ENCODE assay signal across 8 cellular contexts in the genomic region with DNA sequence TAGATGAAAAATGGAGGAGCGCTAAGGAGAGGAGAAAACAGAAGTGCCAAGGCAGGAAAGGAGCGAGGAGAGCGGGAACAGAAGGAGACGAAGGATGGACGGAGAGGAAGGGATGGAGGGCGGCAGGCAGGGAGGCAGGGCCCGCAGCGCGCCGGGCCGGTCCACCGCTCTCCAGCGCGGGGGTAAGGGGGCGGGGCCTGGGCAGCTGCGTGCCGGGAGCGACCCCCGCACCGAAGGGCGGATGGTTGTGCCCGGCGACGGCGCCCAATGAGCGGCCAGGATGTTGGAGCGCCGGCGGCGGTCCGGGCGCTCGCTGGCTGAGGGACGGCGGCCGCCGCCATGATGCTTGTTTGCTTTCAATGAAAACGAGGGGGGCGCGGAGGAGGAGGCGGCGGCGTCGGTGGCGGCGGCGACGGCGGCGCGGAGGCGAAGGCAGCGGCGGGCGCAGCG. TPM values are rescaled to one million over a fixed set of nuclear protein-coding genes. Genes with fewer than 3 reads are reported as not detected.
DNase-seq lines count a peak whose midpoint lies in the region; ATAC-seq and TF ChIP-seq lines count a peak whose summit lies in the region.

Gene CNOT6, plus strand, starts transcription at position 320 of the 450 bp plus-strand sequence. CDS start 34,898 bp downstream, outside the sequence.

- peak within 1 kb of the TSS; percentile 67 for H2AFZ ChIP-seq in KMS-11 (ENCODE audit: low read depth)

- TF ChIP-seq EP300 in esophagus muscularis mucosa (IDR thresholded peaks at IDR 0.05), result no peak

- no peaks in the 10 kb centered on the region for H3K9me3 ChIP-seq in Peyer's patch
- H3K9me3 ChIP-seq in esophagus muscularis mucosa, result no peaks in the 10 kb centered on the region
- no peaks in the 10 kb centered on the region for H3K9me3 ChIP-seq in muscle layer of duodenum (ENCODE audit: control insufficient read depth in 1 of 2, low read length in 2 of 2)

- peak within 1 kb of the TSS; percentile 63 for H3K4me2 ChIP-seq in KMS-11

- TF ChIP-seq CTCF in KMS-11 (conservative IDR thresholded peaks at IDR 0.05; ENCODE audit: low read depth, low read length), result no peak
- no peak for TF ChIP-seq CTCF in Peyer's patch (IDR thresholded peaks at IDR 0.05)
- no peak for TF ChIP-seq CTCF in esophagus muscularis mucosa (IDR thresholded peaks at IDR 0.05)

- WGBS in esophagus muscularis mucosa, result 1% methylated on average over 29 of the region's 56 CpGs

- H3K9ac ChIP-seq in KMS-11, result peak within 1 kb of the TSS; percentile 87

- H3K4me1 ChIP-seq in KMS-11 (ENCODE audit: low read depth, poor library complexity, severe bottlenecking) (peaks cover 6% of the 10 kb centered on the region), Peyer's patch (peaks cover 0 to 19% (median 6%) of the 10 kb centered on the region in 4 donors), esophagus muscularis mucosa (peaks cover 22 to 39% (median 34%) of the 10 kb centered on the region in 4 donors), muscle layer of duodenum (ENCODE audit: control insufficient read depth in 1 of 2, insufficient read depth in 2 of 2, low read length in 2 of 2) (peaks cover 0 to 19% of the 10 kb centered on the region in 2 donors)

- DNase-seq in DMS79 (lab: John Stamatoyannopoulos, UW) (peak; percentile 58), Peyer's patch (peak; percentile 91 to 97 (median 96)), esophagus muscularis mucosa (ENCODE audit: extremely low spot score) (peak; percentile 97)
- DNase-seq in activated T-cell treated with anti-CD3 and anti-CD28 coated beads, Interleukin-2, amount 50 U/mL, for 48 hours, result peak; percentile 91 to 95
- peak; percentile 82 for DNase-seq in stimulated activated CD8-positive, alpha-beta memory T cell treated with anti-CD3 and anti-CD28 coated beads, Interleukin-7, amount 100 ng/mL, for 24 hours (ENCODE audit: low read depth)

- H4K20me1 ChIP-seq in KMS-11 (ENCODE audit: insufficient read depth), result no peaks in the 10 kb centered on the region; the same call in 1 of the 2 replicates

- peaks cover 40% of the 10 kb centered on the region for H3K79me2 ChIP-seq in KMS-11 (ENCODE audit: insufficient read depth, low read depth)

- TF ChIP-seq POLR2A in Peyer's patch (IDR thresholded peaks at IDR 0.05), result peak in 1 of 2 donors; percentile 41
- no peak for TF ChIP-seq POLR2A in esophagus muscularis mucosa (IDR thresholded peaks at IDR 0.05; ENCODE audit: low read depth)

- peak; percentile 87 for ATAC-seq in GM21786 (IDR thresholded peaks at IDR 0.05; ENCODE audit: unreplicated experiment)

- H3K27ac ChIP-seq in KMS-11 (peak within 1 kb of the TSS; percentile 73), Peyer's patch (peak within 1 kb of the TSS; percentile 93 to 97 (median 96)), esophagus muscularis mucosa (replicated peaks in 1 of 4) (peak within 1 kb of the TSS; percentile 94 to 97 (median 96)), muscle layer of duodenum (ENCODE audit: low read length) (peak within 1 kb of the TSS; percentile 33)

- no peaks in the 10 kb centered on the region for H3K36me3 ChIP-seq in KMS-11 (ENCODE audit: insufficient read depth)
- no peaks in the 10 kb centered on the region for H3K36me3 ChIP-seq in Peyer's patch
- H3K36me3 ChIP-seq in esophagus muscularis mucosa, result peaks cover 0 to 3% (median 0%) of the 10 kb centered on the region in 4 donors
- H3K36me3 ChIP-seq in muscle layer of duodenum (ENCODE audit: control insufficient read depth in 1 of 2, insufficient read depth in 2 of 2, low read length in 2 of 2), result no peaks in the 10 kb centered on the region

- H3K27me3 ChIP-seq in KMS-11 (ENCODE audit: insufficient read depth, low read depth), result no peaks in the 10 kb centered on the region
- H3K27me3 ChIP-seq in Peyer's patch, result no peaks in the 10 kb centered on the region
- H3K27me3 ChIP-seq in esophagus muscularis mucosa, result no peaks in the 10 kb centered on the region
- H3K27me3 ChIP-seq in muscle layer of duodenum (ENCODE audit: low read depth, low read length), result no peaks in the 10 kb centered on the region

- intact Hi-C loops in esophagus muscularis mucosa (cut with DNase I), result loop anchor here (10.0 kb wide), 1 partner anchor 139 kb away; the partner anchor contains the start of gene GFPT2

- no peak within 1 kb of the TSS for H3K4me3 ChIP-seq in KMS-11 (IDR thresholded peaks at IDR 0.05; ENCODE audit: insufficient read depth, low read depth, low read length)
- peak within 1 kb of the TSS; percentile 70 to 100 (median 92) for H3K4me3 ChIP-seq in Peyer's patch
- peak within 1 kb of the TSS; percentile 95 to 100 (median 99) for H3K4me3 ChIP-seq in esophagus muscularis mucosa
- H3K4me3 ChIP-seq in muscle layer of duodenum (ENCODE audit: low read depth in 1 of 2, low read length in 2 of 2), result peak within 1 kb of the TSS; percentile 75 to 96

RNA-seq across cellular contexts. Expression of gene CNOT6, which starts in this region (rescaled TPM):
- total RNA-seq in Peyer's patch (10 to 100 TPM; 11.2 to 26.8 (median 15.5) TPM), esophagus muscularis mucosa (10 to 100 TPM; 17.7 to 26.4 (median 20.5) TPM)

Comparison
In these comparisons a context has a peak if more than half of its experiments do, and no peak if none do; other contexts are left out.
1. H3K27ac ChIP-seq: peak in every context shown above with its lines; median percentile 96 in esophagus muscularis mucosa; 96 in Peyer's patch; 73 in KMS-11; 33 in muscle layer of duodenum.